12 cellular contexts compared by ENCODE assay signal in the genomic region with DNA sequence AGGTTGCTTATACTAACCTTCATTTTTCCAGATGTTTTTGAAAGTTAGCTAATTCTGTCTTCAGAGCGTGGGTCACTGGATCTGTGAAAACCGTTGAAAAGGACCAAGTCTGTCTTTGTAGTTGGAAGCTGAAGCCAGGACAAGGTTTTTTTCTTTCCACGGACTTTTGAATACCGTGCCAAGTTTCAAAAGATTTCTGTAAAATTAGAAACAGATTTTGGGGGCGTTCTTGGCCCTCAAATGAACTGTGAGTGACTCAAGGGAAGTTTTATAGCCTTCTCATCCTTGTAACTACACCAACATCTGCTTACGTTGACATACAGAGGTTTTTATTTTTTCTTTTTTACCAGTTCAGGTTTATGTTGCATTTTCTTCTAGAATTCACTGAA. TPM values are rescaled to one million over a fixed set of nuclear protein-coding genes. Genes with fewer than 3 reads are reported as not detected.
A peak's percentile ranks its signal among the peaks of the same experiment; 100 is the strongest.
DNase-seq lines count a peak whose midpoint lies in the region; ATAC-seq and TF ChIP-seq lines count a peak whose summit lies in the region.
"Had no signal": no experiment of that assay in that cellular context is flagged by ENCODE, and none has a peak within 500 bp of the region (broad histone marks: within the 10 kb centered on the region; RNA-seq: fewer than 3 reads in every experiment).

TSS of gene FAP (minus strand) at position 141 of the 389 bp plus-strand sequence. CDS start at position 23, 118 bp downstream.

- H3K79me2 ChIP-seq in H9 (ENCODE audit: insufficient read depth, low read length): no peaks in the 10 kb centered on the region

- no peak within 1 kb of the TSS for H4K91ac ChIP-seq in H9 (ENCODE audit: insufficient read length, low read depth, low read length)

- H2BK15ac ChIP-seq in H9 (ENCODE audit: low read depth, low read length): no peak within 1 kb of the TSS

- POLR2A ChIA-PET in naive thymus-derived CD4-positive, alpha-beta T cell (lab: Charles Lee): no interaction called here

- H2AFZ ChIP-seq in H9 (ENCODE audit: low read length): no peak within 1 kb of the TSS

- H3K27me3 Mint-ChIP-seq in H9 (ENCODE audit: low read depth): no peaks in the 10 kb centered on the region
- H3K27me3 Mint-ChIP-seq in naive thymus-derived CD4-positive, alpha-beta T cell: peaks cover 29 to 56% (median 31%) of the 10 kb centered on the region in 5 donors

- no peak within 1 kb of the TSS for H2BK20ac ChIP-seq in H9 (ENCODE audit: low read depth, low read length, poor library complexity, severe bottlenecking)

- H4K5ac ChIP-seq in H9 (ENCODE audit: insufficient read length, low read depth, low read length): no peak within 1 kb of the TSS

- H3K4me3 ChIP-seq in HUES64 (ENCODE audit: low read length) (peak within 1 kb of the TSS; percentile 8; the same call in 1 of the 2 replicates), lower lobe of right lung (peak within 1 kb of the TSS; percentile 7), thoracic aorta (peak within 1 kb of the TSS; percentile 57)
- no peak within 1 kb of the TSS for H3K4me3 ChIP-seq in naive thymus-derived CD4-positive, alpha-beta T cell (ENCODE audit: low read length)

- H3K79me1 ChIP-seq in H9 (ENCODE audit: insufficient read depth, low read depth, low read length, poor library complexity, severe bottlenecking): no peaks in the 10 kb centered on the region

- no peak within 1 kb of the TSS for H3K4me3 Mint-ChIP-seq in H9
- no peak within 1 kb of the TSS for H3K4me3 Mint-ChIP-seq in naive thymus-derived CD4-positive, alpha-beta T cell
- H3K4me3 Mint-ChIP-seq: activated naive CD8-positive, alpha-beta T cell treated with anti-CD3 and anti-CD28 coated beads, Interleukin-2, amount 50 U/mL, for 24 hours had no signal

- H3K4me1 Mint-ChIP-seq in H9: peaks cover 4 to 11% of the 10 kb centered on the region in 2 experiments; a peak in 3 of 4 replicates
- H3K4me1 Mint-ChIP-seq in naive thymus-derived CD4-positive, alpha-beta T cell: peaks cover 0 to 2% (median 0%) of the 10 kb centered on the region in 7 donors
- H3K4me1 Mint-ChIP-seq: activated naive CD8-positive, alpha-beta T cell treated with anti-CD3 and anti-CD28 coated beads, Interleukin-2, amount 50 U/mL, for 24 hours had no signal

- no peak within 1 kb of the TSS for H4K8ac ChIP-seq in H9 (replicated peaks; ENCODE audit: insufficient read length, low read depth, low read length)

- no peak within 1 kb of the TSS for H3K56ac ChIP-seq in H9 (ENCODE audit: insufficient read length, low read depth, low read length)

- H3K36me3 Mint-ChIP-seq in H9 (ENCODE audit: insufficient read depth in 1 of 3, low read depth in 3 of 3): no peaks in the 10 kb centered on the region
- H3K36me3 Mint-ChIP-seq in naive thymus-derived CD4-positive, alpha-beta T cell: no peaks in the 10 kb centered on the region

- no peak within 1 kb of the TSS for H2AK5ac ChIP-seq in H9 (ENCODE audit: insufficient read length, low read length)

- no peak within 1 kb of the TSS for H2BK12ac ChIP-seq in H9 (ENCODE audit: insufficient read length, low read depth, low read length)

- no peak within 1 kb of the TSS for H3K27ac Mint-ChIP-seq in H9
- no peak within 1 kb of the TSS for H3K27ac Mint-ChIP-seq in naive thymus-derived CD4-positive, alpha-beta T cell
- H3K27ac Mint-ChIP-seq: activated naive CD8-positive, alpha-beta T cell treated with anti-CD3 and anti-CD28 coated beads, Interleukin-2, amount 50 U/mL, for 24 hours had no signal

- intact Hi-C loops in lower lobe of right lung (cut with DNase I): no loop called here
- intact Hi-C loops in naive thymus-derived CD4-positive, alpha-beta T cell (cut with micrococcal nuclease): no loop called here

- no peak within 1 kb of the TSS for H3K4me2 ChIP-seq in H9 (ENCODE audit: insufficient read depth, insufficient read length, low read length)

- no peak within 1 kb of the TSS for H3K14ac ChIP-seq in H9 (ENCODE audit: insufficient read depth, low read length)

- H3K23me2 ChIP-seq in H9 (ENCODE audit: insufficient read length, low read depth, low read length, poor library complexity, severe bottlenecking): no peaks in the 10 kb centered on the region

- H3K9me3 Mint-ChIP-seq in H9: no peaks in the 10 kb centered on the region; a peak in 1 of 5 replicates
- peaks cover 0 to 1% (median 0%) of the 10 kb centered on the region in 11 donors for H3K9me3 Mint-ChIP-seq in naive thymus-derived CD4-positive, alpha-beta T cell
- H3K9me3 Mint-ChIP-seq: activated naive CD8-positive, alpha-beta T cell treated with anti-CD3 and anti-CD28 coated beads, Interleukin-2, amount 50 U/mL, for 24 hours had no signal

- no peak within 1 kb of the TSS for H3K18ac ChIP-seq in H9 (ENCODE audit: insufficient read length, low read depth, low read length)

- WGBS in HUES64: 93% methylated on average over 6 of the region's 6 CpGs
- no CpG with 5 or more reads among the region's 6 CpGs for WGBS in H9 (ENCODE audit: extremely low coverage, insufficient read length, low lambda C conversion rate)

- H3K36me3 ChIP-seq in HUES64 (ENCODE audit: insufficient read depth, low read length) (no peaks in the 10 kb centered on the region), lower lobe of right lung (no peaks in the 10 kb centered on the region), thoracic aorta (no peaks in the 10 kb centered on the region)
- no peaks in the 10 kb centered on the region for H3K36me3 ChIP-seq in naive thymus-derived CD4-positive, alpha-beta T cell (ENCODE audit: control insufficient read depth in 2 of 3, insufficient read depth in 3 of 3, low read length in 3 of 3)

- peak; percentile 93 for DNase-seq in dedifferentiated amniotic fluid mesenchymal stem cell (ENCODE audit: extremely low spot score)
- no peak for DNase-seq in lower lobe of right lung
- DNase-seq in thoracic aorta (ENCODE audit: low spot score): no peak
- no peak for DNase-seq in H9
- DNase-seq in DMS114 treated with DMSO at 0.1 percent for 48 hours (lab: John Stamatoyannopoulos, UW; ENCODE audit: unreplicated experiment): no peak
- no peak for DNase-seq in naive thymus-derived CD4-positive, alpha-beta T cell
- DNase-seq: activated naive CD8-positive, alpha-beta T cell treated with anti-CD3 and anti-CD28 coated beads, Interleukin-2, amount 50 U/mL, for 24 hours; GDM1 had no signal

- no peaks in the 10 kb centered on the region for H3K27me3 ChIP-seq in HUES64 (ENCODE audit: insufficient read depth, low read length)
- no peaks in the 10 kb centered on the region for H3K27me3 ChIP-seq in lower lobe of right lung (ENCODE audit: low read depth)
- no peaks in the 10 kb centered on the region for H3K27me3 ChIP-seq in thoracic aorta (replicated peaks; ENCODE audit: insufficient read depth)
- H3K27me3 ChIP-seq in H9 (ENCODE audit: insufficient read depth, low read length): no peaks in the 10 kb centered on the region
- H3K27me3 ChIP-seq in naive thymus-derived CD4-positive, alpha-beta T cell (ENCODE audit: control insufficient read depth in 2 of 2, insufficient read depth in 2 of 2, low read length in 2 of 2): no peaks in the 10 kb centered on the region

- H3K4me1 ChIP-seq in HUES64 (ENCODE audit: insufficient read depth, low read length): peaks cover 9% of the 10 kb centered on the region; the same call in 1 of the 2 replicates
- H3K4me1 ChIP-seq in lower lobe of right lung: peaks cover 13% of the 10 kb centered on the region
- peaks cover 24 to 60% of the 10 kb centered on the region in 2 donors for H3K4me1 ChIP-seq in thoracic aorta (ENCODE audit: control insufficient read depth in 1 of 2, low read depth in 2 of 2)
- no peaks in the 10 kb centered on the region for H3K4me1 ChIP-seq in H9 (ENCODE audit: insufficient read depth, low read length)
- H3K4me1 ChIP-seq in naive thymus-derived CD4-positive, alpha-beta T cell (ENCODE audit: control insufficient read depth in 2 of 2, insufficient read depth in 2 of 2, low read length in 2 of 2): no peaks in the 10 kb centered on the region

- no peak within 1 kb of the TSS for H3K4ac ChIP-seq in H9 (ENCODE audit: low read depth, low read length)

- H3K9ac ChIP-seq in HUES64 (ENCODE audit: low read depth, low read length) (no peak within 1 kb of the TSS), H9 (ENCODE audit: extremely low read depth, insufficient read length, low read length) (no peak within 1 kb of the TSS)

- no peak within 1 kb of the TSS for H3K23ac ChIP-seq in H9 (ENCODE audit: insufficient read length, low read depth, low read length)

- no peaks in the 10 kb centered on the region for H4K20me1 ChIP-seq in H9 (ENCODE audit: control insufficient read depth, insufficient read depth, insufficient read length)

- TF ChIP-seq CTCF in lower lobe of right lung (IDR thresholded peaks at IDR 0.05): no peak
- no peak for TF ChIP-seq CTCF in thoracic aorta (IDR thresholded peaks at IDR 0.05)
- no peak for TF ChIP-seq CTCF in H9 (conservative IDR thresholded peaks at IDR 0.05)

- no peak for ATAC-seq in lower lobe of right lung
- ATAC-seq in thoracic aorta (ENCODE audit: insufficient number of reproducible peaks, low FRiP score, low read depth): no peak
- ATAC-seq in naive thymus-derived CD4-positive, alpha-beta T cell: no peak
- no peak for ATAC-seq in HG03139 (IDR thresholded peaks at IDR 0.05; ENCODE audit: unreplicated experiment)
- ATAC-seq: activated naive CD8-positive, alpha-beta T cell treated with anti-CD3 and anti-CD28 coated beads, Interleukin-2, amount 50 U/mL, for 24 hours had no signal

- H3K27ac ChIP-seq in HUES64 (ENCODE audit: low read depth, low read length) (no peak within 1 kb of the TSS), lower lobe of right lung (peak within 1 kb of the TSS; percentile 32), thoracic aorta (peak within 1 kb of the TSS; percentile 65 to 81), H9 (ENCODE audit: insufficient read length, low read depth, low read length) (no peak within 1 kb of the TSS)
- H3K27ac ChIP-seq in naive thymus-derived CD4-positive, alpha-beta T cell (ENCODE audit: low read depth, low read length): no peak within 1 kb of the TSS
- H3K27ac ChIP-seq: VCaP had no signal

- no peak within 1 kb of the TSS for H3T11ph ChIP-seq in H9 (ENCODE audit: low read length)

- H2BK5ac ChIP-seq in H9 (ENCODE audit: insufficient read length, low read length): no peak within 1 kb of the TSS

- no peak within 1 kb of the TSS for H2BK120ac ChIP-seq in H9 (ENCODE audit: low read depth, low read length, poor library complexity, severe bottlenecking)

- H3K9me3 ChIP-seq in HUES64 (ENCODE audit: insufficient read depth, low read depth, low read length): no peaks in the 10 kb centered on the region
- H3K9me3 ChIP-seq in lower lobe of right lung: no peaks in the 10 kb centered on the region
- no peaks in the 10 kb centered on the region for H3K9me3 ChIP-seq in thoracic aorta
- no peaks in the 10 kb centered on the region for H3K9me3 ChIP-seq in H9 (ENCODE audit: control insufficient read depth, low read depth, low read length)
- no peaks in the 10 kb centered on the region for H3K9me3 ChIP-seq in naive thymus-derived CD4-positive, alpha-beta T cell (ENCODE audit: control insufficient read depth in 2 of 3, low read length in 3 of 3)

- CTCF ChIA-PET in naive thymus-derived CD4-positive, alpha-beta T cell (lab: Charles Lee): no interaction called here

RNA-seq across cellular contexts. Expression of gene FAP, which starts in this region (rescaled TPM):
- polyA plus RNA-seq in HUES64 (2013, experiment 1 of 2): 0.40 TPM
- polyA plus RNA-seq in HUES64 (2013, experiment 2 of 2): not detected
- total RNA-seq in lower lobe of right lung (3.4 TPM), thoracic aorta (10 to 100 TPM; 21.3 to 37.6 TPM), H9 (2021) (not detected in 2 replicates)
- not detected for total RNA-seq in naive thymus-derived CD4-positive, alpha-beta T cell
- polyA plus RNA-seq in naive thymus-derived CD4-positive, alpha-beta T cell: not detected
- total RNA-seq: NCI-H460 had no signal

Comparison
In these comparisons a context has a peak if more than half of its experiments do, and no peak if none do; other contexts are left out.
1. H3K27ac ChIP-seq: peak in lower lobe of right lung (single experiment) and thoracic aorta (2 of 2); none in HUES64 (single experiment), H9 (single experiment) and naive thymus-derived CD4-positive, alpha-beta T cell (single experiment).